8 cellular contexts compared by ENCODE assay signal in genomic region chr7:116971153-116971552, GRCh38. TPM values are rescaled to one million over a fixed set of nuclear protein-coding genes. Genes with fewer than 3 reads are reported as not detected.
DNase-seq lines count a peak whose midpoint lies in the region; ATAC-seq and TF ChIP-seq lines count a peak whose summit lies in the region.
"Not testable (repeated sequence)": the region's sequence is repeated elsewhere in the genome, so short reads cannot be mapped to it uniquely, and the experiment has no call there.

No MANE protein-coding gene starts in this region.

- CTCF ChIA-PET in CD8-positive, alpha-beta memory T cell (lab: Charles Lee): interaction anchor here (1.2 kb wide), 1 partner anchor 18 kb away, joined by 3 read pairs; no protein-coding TSS in a partner anchor
- CTCF ChIA-PET in activated CD8-positive, alpha-beta T cell treated with anti-CD3 and anti-CD28 coated beads for 36 hours (lab: Charles Lee): interaction anchor here (0.7 to 2.8 kb wide), 5 partner anchors 14 to 817 kb away, joined by 3 to 18 read pairs (median 4); no protein-coding TSS in a partner anchor

- H3K4me3 ChIP-seq in CD8-positive, alpha-beta memory T cell (ENCODE audit: low read length); HL-60 (replicated peaks; ENCODE audit: insufficient read depth, low read length): not testable (repeated sequence)

- H3K27me3 ChIP-seq in CD8-positive, alpha-beta memory T cell (ENCODE audit: insufficient read depth, low read length, poor library complexity, severe bottlenecking); HL-60 (ENCODE audit: insufficient read depth, poor library complexity, severe bottlenecking): not testable (repeated sequence)

- H3K4me3 Mint-ChIP-seq in CD8-positive, alpha-beta memory T cell; activated CD8-positive, alpha-beta T cell treated with anti-CD3 and anti-CD28 coated beads for 36 hours; endothelial cell (ENCODE audit: unreplicated experiment); stimulated activated memory B cell treated with anti-CD40 and anti-IgM and Interleukin-4, amounts not matched to agents 10 μg/mL and 1 μg/mL and 100 μg/mL, for 72 hours: not testable (repeated sequence)

- not testable (repeated sequence) for H3K9me3 Mint-ChIP-seq in CD8-positive, alpha-beta memory T cell; activated CD8-positive, alpha-beta T cell treated with anti-CD3 and anti-CD28 coated beads for 36 hours; endothelial cell (ENCODE audit: unreplicated experiment); stimulated activated memory B cell treated with anti-CD40 and anti-IgM and Interleukin-4, amounts not matched to agents 10 μg/mL and 1 μg/mL and 100 μg/mL, for 72 hours

- not testable (repeated sequence) for H3K36me3 Mint-ChIP-seq in CD8-positive, alpha-beta memory T cell; activated CD8-positive, alpha-beta T cell treated with anti-CD3 and anti-CD28 coated beads for 36 hours (ENCODE audit: low read depth)
- peaks cover 19% of the 10 kb centered on the region for H3K36me3 Mint-ChIP-seq in endothelial cell (ENCODE audit: low read depth, unreplicated experiment)
- peaks cover 16% of the 10 kb centered on the region for H3K36me3 Mint-ChIP-seq in stimulated activated memory B cell treated with anti-CD40 and anti-IgM and Interleukin-4, amounts not matched to agents 10 μg/mL and 1 μg/mL and 100 μg/mL, for 72 hours

- intact Hi-C loops in activated CD8-positive, alpha-beta T cell treated with anti-CD3 and anti-CD28 coated beads for 36 hours (cut with micrococcal nuclease): not testable (repeated sequence)

- not testable (repeated sequence) for H3K27me3 Mint-ChIP-seq in CD8-positive, alpha-beta memory T cell; activated CD8-positive, alpha-beta T cell treated with anti-CD3 and anti-CD28 coated beads for 36 hours; stimulated activated memory B cell treated with anti-CD40 and anti-IgM and Interleukin-4, amounts not matched to agents 10 μg/mL and 1 μg/mL and 100 μg/mL, for 72 hours
- H3K27me3 Mint-ChIP-seq in endothelial cell (ENCODE audit: unreplicated experiment): peaks cover 11% of the 10 kb centered on the region

- ATAC-seq in GM19463 (IDR thresholded peaks at IDR 0.05; ENCODE audit: unreplicated experiment): peak; percentile 29
- ATAC-seq in activated CD8-positive, alpha-beta T cell treated with anti-CD3 and anti-CD28 coated beads for 36 hours; stimulated activated memory B cell treated with anti-CD40 and anti-IgM and Interleukin-4, amounts not matched to agents 10 μg/mL and 1 μg/mL and 100 μg/mL, for 72 hours: not testable (repeated sequence)

- not testable (repeated sequence) for TF ChIP-seq CTCF in HL-60 (IDR thresholded peaks at IDR 0.05; ENCODE audit: insufficient read depth, low read length); activated CD8-positive, alpha-beta T cell treated with anti-CD3 and anti-CD28 coated beads for 36 hours (IDR thresholded peaks at IDR 0.05); endothelial cell (IDR thresholded peaks at IDR 0.05; ENCODE audit: unreplicated experiment)

- not testable (repeated sequence) for H3K27ac Mint-ChIP-seq in CD8-positive, alpha-beta memory T cell
- peak overlapping the region; percentile 5 for H3K27ac Mint-ChIP-seq in activated CD8-positive, alpha-beta T cell treated with anti-CD3 and anti-CD28 coated beads for 36 hours
- peak overlapping the region; percentile 40 for H3K27ac Mint-ChIP-seq in endothelial cell (ENCODE audit: unreplicated experiment)
- H3K27ac Mint-ChIP-seq in stimulated activated memory B cell treated with anti-CD40 and anti-IgM and Interleukin-4, amounts not matched to agents 10 μg/mL and 1 μg/mL and 100 μg/mL, for 72 hours: peak overlapping the region; percentile 48

- peak overlapping the region; percentile 29 for H3K27ac ChIP-seq in CD8-positive, alpha-beta memory T cell (ENCODE audit: low read depth, low read length)
- peak overlapping the region; percentile 68 for H3K27ac ChIP-seq in HL-60 (replicated peaks)

- not testable (repeated sequence) for H3K4me1 Mint-ChIP-seq in CD8-positive, alpha-beta memory T cell
- peaks cover 10% of the 10 kb centered on the region for H3K4me1 Mint-ChIP-seq in activated CD8-positive, alpha-beta T cell treated with anti-CD3 and anti-CD28 coated beads for 36 hours (ENCODE audit: low read depth)
- H3K4me1 Mint-ChIP-seq in endothelial cell (ENCODE audit: unreplicated experiment): peaks cover 51% of the 10 kb centered on the region
- H3K4me1 Mint-ChIP-seq in stimulated activated memory B cell treated with anti-CD40 and anti-IgM and Interleukin-4, amounts not matched to agents 10 μg/mL and 1 μg/mL and 100 μg/mL, for 72 hours: peaks cover 20% of the 10 kb centered on the region

- H3K36me3 ChIP-seq in CD8-positive, alpha-beta memory T cell (ENCODE audit: insufficient read depth, low read length): not testable (repeated sequence)

- not testable (repeated sequence) for DNase-seq in CD8-positive, alpha-beta memory T cell; HL-60 (ENCODE audit: low read depth in 1 of 2, low spot score in 1 of 2); activated CD8-positive, alpha-beta T cell treated with anti-CD3 and anti-CD28 coated beads for 36 hours; endothelial cell (ENCODE audit: low spot score)
- DNase-seq in NCI-H69 (lab: John Stamatoyannopoulos, UW) (peak; percentile 30), RPMI8226 (peak; percentile 17)

- POLR2A ChIA-PET in CD8-positive, alpha-beta memory T cell (lab: Charles Lee); activated CD8-positive, alpha-beta T cell treated with anti-CD3 and anti-CD28 coated beads for 36 hours (lab: Charles Lee): not testable (repeated sequence)

- H3K9me3 ChIP-seq in CD8-positive, alpha-beta memory T cell (ENCODE audit: low read length): not testable (repeated sequence)

- H3K4me1 ChIP-seq in CD8-positive, alpha-beta memory T cell (ENCODE audit: insufficient read depth, low read length): not testable (repeated sequence)

RNA-seq across cellular contexts. Expression of gene ST7, which starts 17.9 kb away (rescaled TPM):
- total RNA-seq in CD8-positive, alpha-beta memory T cell: 10 to 100 TPM; 12.7 to 14.2 TPM
- polyA plus RNA-seq in CD8-positive, alpha-beta memory T cell: 7.9 TPM
- total RNA-seq in activated CD8-positive, alpha-beta T cell treated with anti-CD3 and anti-CD28 coated beads for 36 hours: 1 to 10 TPM; 5.9 to 9.2 TPM
- 44.1 TPM for total RNA-seq in endothelial cell (ENCODE audit: unreplicated experiment)
